ENCODE assay signal across 14 cellular contexts in genomic region chr22:41052661-41053490, GRCh38. TPM values are rescaled to one million over a fixed set of nuclear protein-coding genes. Genes with fewer than 3 reads are reported as not detected.
DNase-seq lines count a peak whose midpoint lies in the region; ATAC-seq and TF ChIP-seq lines count a peak whose summit lies in the region.
"Had no signal": no experiment of that assay in that cellular context is flagged by ENCODE, and none has a peak within 500 bp of the region (broad histone marks: within the 10 kb centered on the region; RNA-seq: fewer than 3 reads in every experiment).

No MANE protein-coding gene starts in this region.

- H3K4me1 Mint-ChIP-seq in stimulated activated effector memory CD8-positive, alpha-beta T cell treated with anti-CD3 and anti-CD28 coated beads, Interleukin-12 subunit alpha, Interleukin-12 subunit beta, amount 100 ng/mL, for 72 hours, result no peaks in the 10 kb centered on the region
- H3K4me1 Mint-ChIP-seq: IgD-negative memory B cell had no signal

- no peak for ATAC-seq in stimulated activated effector memory CD8-positive, alpha-beta T cell treated with anti-CD3 and anti-CD28 coated beads, Interleukin-12 subunit alpha, Interleukin-12 subunit beta, amount 100 ng/mL, for 72 hours
- ATAC-seq in HG03097 (IDR thresholded peaks at IDR 0.05; ENCODE audit: low FRiP score, unreplicated experiment), result no peak

- H3K27ac Mint-ChIP-seq in stimulated activated effector memory CD8-positive, alpha-beta T cell treated with anti-CD3 and anti-CD28 coated beads, Interleukin-12 subunit alpha, Interleukin-12 subunit beta, amount 100 ng/mL, for 72 hours, result peak overlapping the region; percentile 20
- H3K27ac Mint-ChIP-seq: dendritic cell treated with granulocyte-macrophage colony-stimulating factor and Interleukin-4, amounts not matched to agents 40 ng/mL and 50 ng/mL, for 4 days; IgD-negative memory B cell had no signal

- H3K9me3 Mint-ChIP-seq in stimulated activated effector memory CD8-positive, alpha-beta T cell treated with anti-CD3 and anti-CD28 coated beads, Interleukin-12 subunit alpha, Interleukin-12 subunit beta, amount 100 ng/mL, for 72 hours, result no peaks in the 10 kb centered on the region
- H3K9me3 Mint-ChIP-seq: dendritic cell treated with granulocyte-macrophage colony-stimulating factor and Interleukin-4, amounts not matched to agents 40 ng/mL and 50 ng/mL, for 4 days; IgD-negative memory B cell had no signal

- H3K27ac ChIP-seq in vagina, result no peak overlapping the region

- TF ChIP-seq CTCF in HFF-Myc (IDR thresholded peaks at IDR 0.05; ENCODE audit: low read depth, low read length, missing control alignments) (no peak), vagina (IDR thresholded peaks at IDR 0.05) (no peak)

- DNase-seq in HFF-Myc (ENCODE audit: extremely low read depth, low read depth) (peak; percentile 27), amniotic epithelial cell (ENCODE audit: low read depth) (peak; percentile 91), hepatic stellate cell (ENCODE audit: low spot score) (peak; percentile 29), vagina (ENCODE audit: extremely low spot score in 2 of 2) (no peak), T-helper 9 cell (no peak)
- no peak for DNase-seq in stimulated activated effector memory CD8-positive, alpha-beta T cell treated with anti-CD3 and anti-CD28 coated beads, Interleukin-12 subunit alpha, Interleukin-12 subunit beta, amount 100 ng/mL, for 72 hours (ENCODE audit: low spot score in 2 of 2)
- DNase-seq: activated CD4-positive, alpha-beta T cell treated with anti-CD3 and anti-CD28 coated beads, Interleukin-2, amount 50 U/mL, for 4 hours; activated gamma-delta T cell treated with Interleukin-2 at 50 U/mL for 16 hours; NCI-H2029 treated with DMSO at 0.1 percent for 48 hours; testis had no signal

- no peaks in the 10 kb centered on the region for H3K36me3 Mint-ChIP-seq in stimulated activated effector memory CD8-positive, alpha-beta T cell treated with anti-CD3 and anti-CD28 coated beads, Interleukin-12 subunit alpha, Interleukin-12 subunit beta, amount 100 ng/mL, for 72 hours
- H3K36me3 Mint-ChIP-seq: IgD-negative memory B cell had no signal

- H3K4me1 ChIP-seq in vagina, result peaks cover 7% of the 10 kb centered on the region

- H3K4me3 ChIP-seq in HFF-Myc (replicated peaks; ENCODE audit: low read depth, low read length), result no peak overlapping the region
- H3K4me3 ChIP-seq in vagina, result no peak overlapping the region
- H3K4me3 ChIP-seq: HAP-1, testis had no signal

- H3K4me3 Mint-ChIP-seq in stimulated activated effector memory CD8-positive, alpha-beta T cell treated with anti-CD3 and anti-CD28 coated beads, Interleukin-12 subunit alpha, Interleukin-12 subunit beta, amount 100 ng/mL, for 72 hours, result no peak overlapping the region
- H3K4me3 Mint-ChIP-seq: dendritic cell treated with granulocyte-macrophage colony-stimulating factor and Interleukin-4, amounts not matched to agents 40 ng/mL and 50 ng/mL, for 4 days; IgD-negative memory B cell had no signal

- TF ChIP-seq POLR2A in vagina (IDR thresholded peaks at IDR 0.05), result no peak

- H3K27me3 ChIP-seq in vagina, result no peaks in the 10 kb centered on the region
- H3K27me3 ChIP-seq: testis had no signal

- intact Hi-C loops in vagina (cut with DNase I), result no loop called here

- H3K36me3 ChIP-seq in vagina, result no peaks in the 10 kb centered on the region
- H3K36me3 ChIP-seq: HAP-1 had no signal

- H3K9me3 ChIP-seq in vagina, result no peaks in the 10 kb centered on the region
- H3K9me3 ChIP-seq: HAP-1, testis had no signal

RNA-seq across cellular contexts. Expression of gene EP300, which starts 39.5 kb away (rescaled TPM):
- 99.9 TPM for total RNA-seq in vagina

Comparison
In these comparisons a context has a peak if more than half of its experiments do, and no peak if none do; other contexts are left out.
1. DNase-seq: peak in HFF-Myc (single experiment), amniotic epithelial cell (single experiment) and hepatic stellate cell (single experiment); none in stimulated activated effector memory CD8-positive, alpha-beta T cell treated with anti-CD3 and anti-CD28 coated beads, Interleukin-12 subunit alpha, Interleukin-12 subunit beta, amount 100 ng/mL, for 72 hours (0 of 2), vagina (0 of 2) and T-helper 9 cell (single experiment).